In the genomic region with DNA sequence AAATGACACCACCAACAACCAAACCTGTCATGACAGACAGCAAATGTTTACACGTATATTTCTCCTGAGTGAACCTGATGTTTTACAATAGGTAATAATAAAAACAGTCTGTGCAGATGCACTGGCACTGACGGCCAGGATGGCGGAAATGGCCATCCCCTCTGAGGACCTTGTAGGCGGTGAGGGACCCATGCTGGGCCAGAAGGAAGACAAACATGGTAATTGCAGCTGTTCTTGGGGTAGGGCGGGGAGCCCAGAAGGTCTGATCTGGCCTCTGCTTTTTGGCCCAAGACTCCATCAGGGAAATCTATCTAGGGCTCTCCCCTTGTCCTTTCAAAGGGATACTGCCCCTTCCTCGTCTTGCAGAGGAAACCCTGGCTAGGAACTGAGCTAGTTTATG, we compare ENCODE assay signal across 21 cellular contexts. TPM values are rescaled to one million over a fixed set of nuclear protein-coding genes. Genes with fewer than 3 reads are reported as not detected.
A peak's percentile ranks its signal among the peaks of the same experiment; 100 is the strongest.
DNase-seq lines count a peak whose midpoint lies in the region; ATAC-seq, FAIRE-seq and TF ChIP-seq lines count a peak whose summit lies in the region.
"Had no signal": no experiment of that assay in that cellular context is flagged by ENCODE, and none has a peak within 500 bp of the region (broad histone marks: within the 10 kb centered on the region; RNA-seq: fewer than 3 reads in every experiment).

No MANE protein-coding gene starts in this region.

- H3K27me3 ChIP-seq in K562 (ENCODE audit: control insufficient read depth in 2 of 2, insufficient read depth in 2 of 2, low read length in 2 of 2) (no peaks in the 10 kb centered on the region), right cardiac atrium (ENCODE audit: control insufficient read depth, insufficient read depth) (no peaks in the 10 kb centered on the region), skeletal muscle tissue (ENCODE audit: control insufficient read depth in 3 of 3, insufficient read depth in 3 of 3, low read length in 3 of 3) (no peaks in the 10 kb centered on the region)
- H3K27me3 ChIP-seq: BLaER1 treated with 17β-estradiol and CSF1 and Interleukin-3, amounts not matched to agents 10 nM and 100 nM; SJCRH30 had no signal

- H3K4me1 ChIP-seq in K562 (replicated peaks in 1 of 2; ENCODE audit: control insufficient read depth in 2 of 2, insufficient read depth in 2 of 2, low read length in 2 of 2) (no peaks in the 10 kb centered on the region), right cardiac atrium (ENCODE audit: control insufficient read depth, insufficient read depth, low read length) (no peaks in the 10 kb centered on the region), skeletal muscle tissue (ENCODE audit: control insufficient read depth in 3 of 3, insufficient read depth in 3 of 3, low read length in 3 of 3) (peaks cover 29 to 33% (median 31%) of the 10 kb centered on the region in 3 donors)
- H3K4me1 ChIP-seq: SJCRH30 had no signal

- DNase-seq in Right ventricle myocardium inferior (ENCODE audit: missing footprints) (no peak), cardiac septum (ENCODE audit: low spot score) (no peak), K562 (ENCODE audit: extremely low read depth in 1 of 4, low spot score in 3 of 4) (no peak), right cardiac atrium (peak in 2 of 3 donors; percentile 35 to 47)
- DNase-seq in activated effector memory CD4-positive, alpha-beta T cell treated with Interleukin-2 at 50 U/mL for 16 hours: no peak
- no peak for DNase-seq in stimulated activated CD4-positive, alpha-beta T cell treated with anti-CD3 and anti-CD28 coated beads, Interleukin-15, amount 100 ng/mL, for 24 hours
- DNase-seq: CD8-positive, alpha-beta memory T cell; GOT3; KBM-7; NCI-H1105 treated with DMSO at 0.1 percent for 48 hours; NCI-H187; NCI-H2107; NCI-H510A; PC-9; SJCRH30 had no signal

- H2AFZ ChIP-seq in K562 (ENCODE audit: low read depth, low read length): no peak overlapping the region
- H2AFZ ChIP-seq: PC-9 had no signal

- H3K9me3 ChIP-seq in K562 (replicated peaks; ENCODE audit: control insufficient read depth, insufficient read depth, low read depth, low read length): no peaks in the 10 kb centered on the region
- H3K9me3 ChIP-seq in right cardiac atrium (ENCODE audit: control insufficient read depth, low read length): no peaks in the 10 kb centered on the region
- H3K9me3 ChIP-seq in skeletal muscle tissue (ENCODE audit: control insufficient read depth in 3 of 3, low read length in 3 of 3): no peaks in the 10 kb centered on the region
- H3K9me3 ChIP-seq: SJCRH30 had no signal

- intact Hi-C loops in Right ventricle myocardium inferior (cut with DNase I): no loop called here
- intact Hi-C loops in cardiac septum (cut with DNase I): no loop called here
- intact Hi-C loops in K562 (cut with micrococcal nuclease): no loop called here
- intact Hi-C loops in right cardiac atrium (cut with DNase I): no loop called here

- TF ChIP-seq EP300 in K562 (IDR thresholded peaks at IDR 0.05; ENCODE audit: low read length): no peak

- no peaks in the 10 kb centered on the region for H3K9me1 ChIP-seq in K562 (ENCODE audit: control insufficient read depth, insufficient read depth, low read length)

- no peak for FAIRE-seq in K562 (lab: Jason Lieb, UNC)
- FAIRE-seq: D721Med had no signal

- H3K4me3 ChIP-seq in K562 (no peak overlapping the region), right cardiac atrium (ENCODE audit: low read length) (no peak overlapping the region), skeletal muscle tissue (ENCODE audit: low read length in 3 of 3) (no peak overlapping the region)
- H3K4me3 ChIP-seq: BLaER1 treated with 17β-estradiol and CSF1 and Interleukin-3, amounts not matched to agents 10 nM and 100 nM; PC-9; SJCRH30 had no signal

- in situ Hi-C loops in K562 (cut with MboI): no loop called here

- ATAC-seq in Right ventricle myocardium inferior (peak; percentile 86), K562 (no peak), right cardiac atrium (no peak), HG02678 (IDR thresholded peaks at IDR 0.05; ENCODE audit: unreplicated experiment) (no peak)
- ATAC-seq: HCT116 had no signal

- H3K9ac ChIP-seq in K562 (ENCODE audit: insufficient read depth in 1 of 2, low read depth in 2 of 2, low read length in 2 of 2): no peak overlapping the region
- H3K9ac ChIP-seq in skeletal muscle tissue (ENCODE audit: low read depth in 1 of 3, low read length in 3 of 3): peak overlapping the region in 1 of 3 donors; percentile 25
- H3K9ac ChIP-seq: BLaER1 treated with 17β-estradiol and CSF1 and Interleukin-3, amounts not matched to agents 10 nM and 100 nM had no signal

- H3K79me2 ChIP-seq in K562 (ENCODE audit: control insufficient read depth, insufficient read depth, low read length): no peaks in the 10 kb centered on the region

- CTCF ChIA-PET in K562 (lab: Yijun Ruan, JAX; ENCODE audit: low intra/inter-chr PET ratio): no interaction called here

- POLR2A ChIA-PET in K562 (lab: Yijun Ruan, JAX): interaction anchor here (1.1 to 1.5 kb wide), 2 partner anchors 9 to 12 kb away, joined by 3 to 5 read pairs; no protein-coding TSS in a partner anchor

- peaks cover 70% of the 10 kb centered on the region; the same call in 2 of the 3 replicates for H3K36me3 ChIP-seq in K562 (ENCODE audit: control insufficient read depth, insufficient read depth, low read length)
- H3K36me3 ChIP-seq in skeletal muscle tissue (ENCODE audit: control insufficient read depth in 3 of 3, insufficient read depth in 3 of 3, low read length in 3 of 3): peaks cover 45 to 51% (median 49%) of the 10 kb centered on the region in 3 donors

- no peak for TF ChIP-seq RAD21 in K562 (CRISPR knock-in tag; conservative IDR thresholded peaks at IDR 0.05 in 1 of 2, IDR thresholded peaks at IDR 0.05 in 1 of 2)

- BruUV-seq in K562 (replicated peaks; lab: Mats Ljungman, UMichigan): TSS peak; percentile 18

- no peaks in the 10 kb centered on the region; the same call in 1 of the 2 replicates for H4K20me1 ChIP-seq in K562 (replicated peaks; ENCODE audit: control insufficient read depth, insufficient read depth, low read length)
- H4K20me1 ChIP-seq: BLaER1 treated with 17β-estradiol and CSF1 and Interleukin-3, amounts not matched to agents 10 nM and 100 nM had no signal

- TF ChIP-seq CTCF in K562 (IDR thresholded peaks at IDR 0.05 in 2 of 3, conservative IDR thresholded peaks at IDR 0.05 in 1 of 3; ENCODE audit: insufficient read depth in 2 of 3, low read depth in 1 of 3, low read length in 3 of 3): no peak

- no peak for TF ChIP-seq POLR2A in K562 (conservative IDR thresholded peaks at IDR 0.05)

- WGBS in K562 (ENCODE audit: insufficient coverage, low coverage, missing lambda C conversion rate): 93% methylated on average over 6 of the region's 6 CpGs
- 76% methylated on average over 6 of the region's 6 CpGs for WGBS in right cardiac atrium

- no peak overlapping the region for H3K4me2 ChIP-seq in K562 (ENCODE audit: insufficient read depth, low read length)
- H3K4me2 ChIP-seq: PC-9 had no signal

- H3K27ac ChIP-seq in K562 (ENCODE audit: extremely low read depth, low read depth, low read length) (no peak overlapping the region), right cardiac atrium (ENCODE audit: low read length) (no peak overlapping the region), skeletal muscle tissue (ENCODE audit: low read depth, low read length) (peak overlapping the region; percentile 12)
- H3K27ac ChIP-seq: BLaER1 treated with 17β-estradiol and CSF1 and Interleukin-3, amounts not matched to agents 10 nM and 100 nM; PC-9; RWPE1; SJCRH30 had no signal

TF ChIP-seq in K562, 482 proteins besides CTCF, POLR2A, EP300 and RAD21 (continues in another document):
- no peak for TF ChIP-seq TCF3 (CRISPR knock-in tag; IDR thresholded peaks at IDR 0.05)
- no peak for TF ChIP-seq SMARCC2 (IDR thresholded peaks at IDR 0.05; ENCODE audit: low read depth)
- TF ChIP-seq ZNF277 (CRISPR knock-in tag; IDR thresholded peaks at IDR 0.05; ENCODE audit: borderline replicate concordance): no peak
- no peak for TF ChIP-seq ZNF644 (tag; IDR thresholded peaks at IDR 0.05; ENCODE audit: low read depth)
- no peak for TF ChIP-seq SOX6 (IDR thresholded peaks at IDR 0.05)
- no peak for TF ChIP-seq SNRNP70 (optimal IDR thresholded peaks at IDR 0.05; ENCODE audit: low read depth, low read length)
- TF ChIP-seq SNIP1 (IDR thresholded peaks at IDR 0.05; ENCODE audit: low read depth): no peak
- no peak for TF ChIP-seq ZNF184 (CRISPR knock-in tag; IDR thresholded peaks at IDR 0.05)
- no peak for TF ChIP-seq CCAR2 (IDR thresholded peaks at IDR 0.05; ENCODE audit: low read depth, low read length)
- TF ChIP-seq CBFA2T2 (conservative IDR thresholded peaks at IDR 0.05): no peak

RNA-seq across cellular contexts. Expression of gene LGALS9, which starts 7.4 kb away (rescaled TPM):
- total RNA-seq in Right ventricle myocardium inferior: 18.2 TPM
- 20.1 TPM for total RNA-seq in cardiac septum
- total RNA-seq in K562 (2011; cell fraction: chromatin; rRNA removed; ENCODE audit: low replicate concordance): 22.6 and 54.0 TPM in 2 replicates
- total RNA-seq in K562 (2011; cell fraction: nucleolus; rRNA removed): 22.5 and 24.7 TPM in 2 replicates
- 26.1 and 40.6 TPM in 2 replicates for total RNA-seq in K562 (2011; cell fraction: nucleoplasm; rRNA removed)
- 2.8 and 3.0 TPM in 2 replicates for total RNA-seq in K562 (2014; rRNA removed)
- 1.7 and 2.0 TPM in 2 replicates for total RNA-seq in K562 (2014; rRNA removed; fragmentation: Illumina TruSeq; extraction: Trizol)
- 3.7 and 4.8 TPM in 2 replicates for total RNA-seq in K562 (2015; rRNA removed; fragmentation: Illumina TruSeq; extraction: Trizol)
- 4.6 and 5.0 TPM in 2 replicates for total RNA-seq in K562 (2021)
- polyA plus RNA-seq in K562 (2011; rRNA removed): 1.5 and 7.3 TPM in 2 replicates
- 3.5 and 4.4 TPM in 2 replicates for polyA plus RNA-seq in K562 (2011; cell fraction: cytosol; rRNA removed)
- polyA plus RNA-seq in K562 (2011; cell fraction: nucleus; rRNA removed): 11.1 and 15.7 TPM in 2 replicates
- polyA plus RNA-seq in K562 (2012): 9.1 and 14.2 TPM in 2 replicates
- polyA plus RNA-seq in K562 (2014; fragmentation: Illumina TruSeq; extraction: Trizol): 3.8 and 5.8 TPM in 2 replicates
- under 1 TPM; 0.45 to 0.77 TPM for polyA plus RNA-seq in K562 (2014; fragmentation: Nextera tagmentation; extraction: Ambion mirVana)
- 5.6 and 6.9 TPM in 2 replicates for polyA plus RNA-seq in K562 (2014; rRNA removed)
- 3.0 and 4.4 TPM in 2 replicates for polyA minus RNA-seq in K562 (2011; rRNA and poly(A)+ RNA removed)
- polyA minus RNA-seq in K562 (2011; cell fraction: cytosol; rRNA and poly(A)+ RNA removed): 1.9 and 2.5 TPM in 2 replicates
- 3.1 and 7.2 TPM in 2 replicates for polyA minus RNA-seq in K562 (2011; cell fraction: nucleus; rRNA and poly(A)+ RNA removed)
- total RNA-seq in right cardiac atrium: 10 to 100 TPM in 3 of 4 donors, 1 to 10 TPM in 1; 8.9 to 30.5 (median 22.9) TPM
- polyA plus RNA-seq in right cardiac atrium: 13.8 TPM
- 3.1 TPM for total RNA-seq in skeletal muscle tissue

Comparison
In these comparisons a context has a peak if more than half of its experiments do, and no peak if none do; other contexts are left out.
1. DNase-seq: peak in right cardiac atrium (2 of 3); none in Right ventricle myocardium inferior (single experiment), cardiac septum (single experiment), K562 (0 of 4), activated effector memory CD4-positive, alpha-beta T cell treated with Interleukin-2 at 50 U/mL for 16 hours (single experiment) and stimulated activated CD4-positive, alpha-beta T cell treated with anti-CD3 and anti-CD28 coated beads, Interleukin-15, amount 100 ng/mL, for 24 hours (single experiment).